ENCODE assay signal across 7 cellular contexts in the genomic region with DNA sequence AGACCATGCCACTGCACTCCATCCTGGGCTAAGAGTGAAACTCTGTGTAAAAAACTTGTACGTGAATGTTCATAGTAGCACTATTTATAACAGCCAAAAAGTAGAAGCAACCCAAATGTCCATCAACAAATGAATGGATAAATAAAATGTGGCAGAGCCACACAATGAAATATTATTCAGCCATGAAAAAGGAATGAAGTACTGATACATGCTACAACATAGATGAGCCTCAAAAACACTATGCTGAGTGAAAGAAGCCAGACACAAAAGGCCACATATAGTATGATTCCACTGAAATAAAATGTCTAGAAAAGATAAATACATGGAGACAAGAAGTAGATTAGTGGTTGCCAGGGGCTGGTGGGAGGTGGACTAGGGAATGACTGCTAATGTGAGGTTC.
"Had no signal": no experiment of that assay in that cellular context is flagged by ENCODE, and none has a peak within 500 bp of the region (broad histone marks: within the 10 kb centered on the region; RNA-seq: fewer than 3 reads in every experiment).

No MANE protein-coding gene starts in this region.

- DNase-seq: GDM1, GF-D8 had no signal

- FAIRE-seq: G401.6, GM12891, GM12892, GM18507, GM19239 had no signal
